2 cellular contexts compared by ENCODE assay signal in the genomic region with DNA sequence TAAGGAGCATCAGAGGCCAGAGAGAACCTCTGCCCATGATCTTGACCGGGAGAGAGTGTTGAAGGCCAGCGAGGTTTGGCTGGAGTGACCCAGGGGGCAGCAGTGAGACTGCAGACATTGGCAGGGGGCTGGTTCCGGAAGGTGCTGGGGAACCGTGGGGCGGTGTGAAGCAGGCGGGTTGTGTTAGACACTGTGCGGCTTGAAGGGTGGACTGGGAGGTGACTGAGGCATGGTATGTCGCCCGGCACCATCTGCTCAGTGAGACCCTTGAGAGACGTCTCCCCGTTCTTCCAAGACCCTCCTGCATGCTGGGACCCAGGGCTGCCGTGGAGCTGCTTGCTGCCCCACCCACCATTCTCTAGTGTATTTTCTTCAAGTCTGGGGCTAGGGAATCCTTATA.
TF ChIP-seq lines count a peak whose summit lies in the region.

No MANE protein-coding gene starts in this region.

TF ChIP-seq in HEK293, 187 proteins besides CTCF, POLR2A, EP300 and RAD21:
- TF ChIP-seq EGR2 (tag by site-specific recombination; IDR thresholded peaks at IDR 0.05; ENCODE audit: low read depth) = no peak
- TF ChIP-seq, protein P1, sequence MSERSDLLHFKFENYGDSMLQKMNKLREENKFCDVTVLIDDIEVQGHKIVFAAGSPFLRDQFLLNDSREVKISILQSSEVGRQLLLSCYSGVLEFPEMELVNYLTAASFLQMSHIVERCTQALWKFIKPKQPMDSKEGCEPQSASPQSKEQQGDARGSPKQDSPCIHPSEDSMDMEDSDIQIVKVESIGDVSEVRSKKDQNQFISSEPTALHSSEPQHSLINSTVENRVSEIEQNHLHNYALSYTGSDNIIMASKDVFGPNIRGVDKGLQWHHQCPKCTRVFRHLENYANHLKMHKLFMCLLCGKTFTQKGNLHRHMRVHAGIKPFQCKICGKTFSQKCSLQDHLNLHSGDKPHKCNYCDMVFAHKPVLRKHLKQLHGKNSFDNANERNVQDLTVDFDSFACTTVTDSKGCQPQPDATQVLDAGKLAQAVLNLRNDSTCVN (tag by site-specific recombination; optimal IDR thresholded peaks at IDR 0.05) = peak; percentile 1

TF ChIP-seq in K562, 482 proteins besides CTCF, POLR2A, EP300 and RAD21:
- TF ChIP-seq ZNF699 (CRISPR knock-in tag; IDR thresholded peaks at IDR 0.05; ENCODE audit: insufficient replicate concordance) (no peak), ZNF583 (CRISPR knock-in tag; IDR thresholded peaks at IDR 0.05) (no peak), CXXC5 (CRISPR knock-in tag; IDR thresholded peaks at IDR 0.05) (no peak), FOXK2 (conservative IDR thresholded peaks at IDR 0.05 in 1 of 2, IDR thresholded peaks at IDR 0.05 in 1 of 2; ENCODE audit: low read depth in 2 of 2) (no peak)
